Comparison of ENCODE assay signal across 9 cellular contexts in the genomic region with DNA sequence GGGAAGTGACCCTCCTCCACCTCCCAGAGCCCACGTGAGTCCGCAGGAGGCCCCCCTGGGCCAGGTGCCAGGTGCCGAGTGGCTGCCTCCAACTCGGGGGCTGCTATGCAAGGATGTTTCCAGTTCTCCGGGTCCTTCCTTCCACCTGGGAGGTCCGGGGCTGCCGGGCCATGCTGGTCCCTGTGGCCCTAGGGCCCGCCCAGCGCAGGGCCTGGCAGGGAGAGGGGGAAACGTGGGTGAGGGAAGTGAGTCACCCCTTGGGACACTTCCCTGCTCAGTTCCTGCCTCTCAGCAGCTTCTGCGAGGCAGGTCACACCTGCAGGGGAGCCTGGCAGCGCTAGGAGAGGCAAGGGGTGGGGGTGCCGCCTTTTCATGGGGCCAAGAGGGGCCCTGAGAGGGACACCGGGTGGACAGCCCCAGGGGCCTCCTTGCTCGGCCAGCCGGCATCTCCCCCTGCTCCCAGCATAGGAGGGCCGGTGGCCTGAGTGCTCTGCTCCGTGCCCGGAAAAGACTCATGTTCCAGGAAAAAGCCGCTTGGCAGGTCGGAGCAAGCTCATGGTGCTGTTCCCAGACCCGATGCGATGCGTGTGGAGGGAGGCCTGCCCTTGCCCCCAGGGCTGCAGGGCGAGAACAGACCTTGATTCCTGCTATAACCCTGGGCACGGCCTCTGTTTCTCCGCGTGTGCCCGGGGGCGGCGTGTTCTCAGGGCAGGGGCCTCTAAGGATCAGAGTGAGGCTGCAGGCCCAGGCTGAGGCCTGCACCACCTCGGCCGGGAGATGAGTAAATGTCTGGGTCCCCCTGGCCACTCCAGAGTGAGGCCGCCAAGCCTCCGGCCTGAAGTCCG. TPM values are rescaled to one million over a fixed set of nuclear protein-coding genes. Genes with fewer than 3 reads are reported as not detected.
A peak's percentile ranks its signal among the peaks of the same experiment; 100 is the strongest.
DNase-seq lines count a peak whose midpoint lies in the region; ATAC-seq and TF ChIP-seq lines count a peak whose summit lies in the region.
"Had no signal": no experiment of that assay in that cellular context is flagged by ENCODE, and none has a peak within 500 bp of the region (broad histone marks: within the 10 kb centered on the region; RNA-seq: fewer than 3 reads in every experiment).

No MANE protein-coding gene starts in this region.

- ATAC-seq in activated naive CD4-positive, alpha-beta T cell treated with anti-CD3 and anti-CD28 coated beads, Interleukin-2, amount 50 U/mL, for 72 hours = peak; percentile 36 to 57
- ATAC-seq in GM19463 (IDR thresholded peaks at IDR 0.05; ENCODE audit: unreplicated experiment) = no peak

- H3K9me3 Mint-ChIP-seq in activated naive CD4-positive, alpha-beta T cell treated with anti-CD3 and anti-CD28 coated beads, Interleukin-2, amount 50 U/mL, for 72 hours = no peaks in the 10 kb centered on the region
- H3K9me3 Mint-ChIP-seq in activated naive CD4-positive, alpha-beta T cell treated with anti-CD3 and anti-CD28 coated beads, Interleukin-2, amount 10 ng/mL, durations not matched to agents 7 days and 5 days = peaks cover 8% of the 10 kb centered on the region
- H3K9me3 Mint-ChIP-seq in activated naive CD8-positive, alpha-beta T cell treated with anti-CD3 and anti-CD28 coated beads for 36 hours = no peaks in the 10 kb centered on the region

- H3K4me1 Mint-ChIP-seq in activated naive CD4-positive, alpha-beta T cell treated with anti-CD3 and anti-CD28 coated beads, Interleukin-2, amount 10 ng/mL, durations not matched to agents 7 days and 5 days = peaks cover 9% of the 10 kb centered on the region
- H3K4me1 Mint-ChIP-seq in activated naive CD8-positive, alpha-beta T cell treated with anti-CD3 and anti-CD28 coated beads for 36 hours = peaks cover 20% of the 10 kb centered on the region

- H3K27me3 Mint-ChIP-seq in activated naive CD4-positive, alpha-beta T cell treated with anti-CD3 and anti-CD28 coated beads, Interleukin-2, amount 10 ng/mL, durations not matched to agents 7 days and 5 days = peaks cover 9% of the 10 kb centered on the region
- H3K27me3 Mint-ChIP-seq in activated naive CD8-positive, alpha-beta T cell treated with anti-CD3 and anti-CD28 coated beads for 36 hours = no peaks in the 10 kb centered on the region

- DNase-seq in activated naive CD4-positive, alpha-beta T cell treated with anti-CD3 and anti-CD28 coated beads, Interleukin-2, amount 50 U/mL, for 72 hours (ENCODE audit: low spot score in 2 of 2) = no peak
- no peak for DNase-seq in activated naive CD4-positive, alpha-beta T cell treated with anti-CD3 and anti-CD28 coated beads, Interleukin-2, amount 10 ng/mL, durations not matched to agents 7 days and 5 days
- peak; percentile 38 for DNase-seq in activated naive CD8-positive, alpha-beta T cell treated with anti-CD3 and anti-CD28 coated beads for 36 hours
- peak; percentile 79 for DNase-seq in hepatic stellate cell (ENCODE audit: low spot score)
- DNase-seq in stromal cell of bone marrow (ENCODE audit: low read depth) = peak; percentile 43
- no peak for DNase-seq in cerebellar nuclear complex (lab: John Stamatoyannopoulos, UW)
- DNase-seq in erythroblast (lab: John Stamatoyannopoulos, UW) = no peak

- no peak for TF ChIP-seq POLR2A in erythroblast (IDR thresholded peaks at IDR 0.05; ENCODE audit: low read length)

- H3K36me3 Mint-ChIP-seq in activated naive CD4-positive, alpha-beta T cell treated with anti-CD3 and anti-CD28 coated beads, Interleukin-2, amount 50 U/mL, for 72 hours = no peaks in the 10 kb centered on the region
- no peaks in the 10 kb centered on the region for H3K36me3 Mint-ChIP-seq in activated naive CD4-positive, alpha-beta T cell treated with anti-CD3 and anti-CD28 coated beads, Interleukin-2, amount 10 ng/mL, durations not matched to agents 7 days and 5 days
- no peaks in the 10 kb centered on the region for H3K36me3 Mint-ChIP-seq in activated naive CD8-positive, alpha-beta T cell treated with anti-CD3 and anti-CD28 coated beads for 36 hours

- H3K27ac Mint-ChIP-seq in activated naive CD4-positive, alpha-beta T cell treated with anti-CD3 and anti-CD28 coated beads, Interleukin-2, amount 50 U/mL, for 72 hours = no peak overlapping the region
- no peak overlapping the region for H3K27ac Mint-ChIP-seq in activated naive CD4-positive, alpha-beta T cell treated with anti-CD3 and anti-CD28 coated beads, Interleukin-2, amount 10 ng/mL, durations not matched to agents 7 days and 5 days
- H3K27ac Mint-ChIP-seq in activated naive CD8-positive, alpha-beta T cell treated with anti-CD3 and anti-CD28 coated beads for 36 hours = no peak overlapping the region

- H3K4me3 Mint-ChIP-seq in activated naive CD4-positive, alpha-beta T cell treated with anti-CD3 and anti-CD28 coated beads, Interleukin-2, amount 10 ng/mL, durations not matched to agents 7 days and 5 days = no peak overlapping the region
- no peak overlapping the region for H3K4me3 Mint-ChIP-seq in activated naive CD8-positive, alpha-beta T cell treated with anti-CD3 and anti-CD28 coated beads for 36 hours
- H3K4me3 Mint-ChIP-seq: activated T-cell treated with anti-CD3 and anti-CD28 coated beads, Interleukin-2, amount 50 U/mL, for 4 hours had no signal

- CTCF ChIA-PET in activated naive CD4-positive, alpha-beta T cell treated with anti-CD3 and anti-CD28 coated beads, Interleukin-2, amount 10 ng/mL, durations not matched to agents 7 days and 5 days (lab: Charles Lee) = interaction anchor here (0.7 to 11.3 kb wide), 27 partner anchors 8 to 362 kb away, joined by 3 to 257 read pairs (median 5); no protein-coding TSS in a partner anchor

RNA-seq across cellular contexts. Expression of a gene that starts 30.3 kb away (rescaled TPM):
- total RNA-seq in activated naive CD4-positive, alpha-beta T cell treated with anti-CD3 and anti-CD28 coated beads, Interleukin-2, amount 50 U/mL, for 72 hours = under 1 TPM in 1 of 2 donors, not detected in 1; 0.05 TPM
- total RNA-seq in activated naive CD8-positive, alpha-beta T cell treated with anti-CD3 and anti-CD28 coated beads for 36 hours = not detected

Comparison
In these comparisons a context has a peak if more than half of its experiments do, and no peak if none do; other contexts are left out.
1. DNase-seq: peak in activated naive CD8-positive, alpha-beta T cell treated with anti-CD3 and anti-CD28 coated beads for 36 hours (single experiment), hepatic stellate cell (single experiment) and stromal cell of bone marrow (single experiment); none in activated naive CD4-positive, alpha-beta T cell treated with anti-CD3 and anti-CD28 coated beads, Interleukin-2, amount 50 U/mL, for 72 hours (0 of 2), activated naive CD4-positive, alpha-beta T cell treated with anti-CD3 and anti-CD28 coated beads, Interleukin-2, amount 10 ng/mL, durations not matched to agents 7 days and 5 days (single experiment), cerebellar nuclear complex (0 of 2) and erythroblast (0 of 2).